ENCODE assay signal across 22 cellular contexts in the genomic region with DNA sequence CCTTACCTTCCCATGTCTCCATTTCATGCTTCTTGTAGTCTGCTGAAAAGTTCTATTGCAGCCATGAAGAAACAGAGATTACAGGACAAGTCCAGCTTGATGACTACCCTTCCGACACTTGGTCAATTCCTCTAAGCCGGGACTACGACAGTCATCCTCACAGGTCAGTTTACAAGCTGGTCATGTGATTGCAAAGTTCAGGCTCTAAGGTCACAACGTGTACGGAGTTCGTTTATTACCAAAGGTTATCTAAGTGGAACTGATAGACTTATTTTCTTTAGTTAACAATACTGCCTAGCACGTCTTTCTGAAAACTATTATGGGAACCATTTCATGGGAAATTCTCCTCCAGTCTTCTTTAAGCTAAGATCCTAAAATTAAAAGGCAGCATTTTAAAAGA.
DNase-seq lines count a peak whose midpoint lies in the region; FAIRE-seq and TF ChIP-seq lines count a peak whose summit lies in the region.
"Had no signal": no experiment of that assay in that cellular context is flagged by ENCODE, and none has a peak within 500 bp of the region (broad histone marks: within the 10 kb centered on the region; RNA-seq: fewer than 3 reads in every experiment).

No MANE protein-coding gene starts in this region.

- no peak overlapping the region for H3K4ac ChIP-seq in neuronal stem cell (ENCODE audit: low read length)

- H3K14ac ChIP-seq in neuronal stem cell (ENCODE audit: low read length): no peak overlapping the region

- H3K79me1 ChIP-seq in neuronal stem cell (ENCODE audit: low read depth, low read length): no peaks in the 10 kb centered on the region

- H3K4me2 ChIP-seq in astrocyte (ENCODE audit: low read length) (no peak overlapping the region), neuronal stem cell (ENCODE audit: insufficient read depth, low read length, poor library complexity, severe bottlenecking) (peak overlapping the region; percentile 22)

- H2AFZ ChIP-seq in astrocyte (ENCODE audit: low read depth, low read length) (no peak overlapping the region), neuronal stem cell (ENCODE audit: low read length) (peak overlapping the region; percentile 17)

- no peak for FAIRE-seq in astrocyte (lab: Jason Lieb, UNC)
- FAIRE-seq: GM12878, RCC 7860 had no signal

- H2BK120ac ChIP-seq in neuronal stem cell (ENCODE audit: low read depth, low read length): no peak overlapping the region

- no peak overlapping the region for H2BK15ac ChIP-seq in neuronal stem cell (ENCODE audit: low read length)

- H3K23ac ChIP-seq in neuronal stem cell (ENCODE audit: low read depth, low read length, poor library complexity): no peak overlapping the region

- TF ChIP-seq CTCF in astrocyte (IDR thresholded peaks at IDR 0.05; ENCODE audit: insufficient read depth, low read depth, low read length): no peak

- H3K36me3 ChIP-seq in HUES48 (ENCODE audit: control insufficient read depth, insufficient read depth, low read length) (no peaks in the 10 kb centered on the region), astrocyte (ENCODE audit: insufficient read depth, low read length) (no peaks in the 10 kb centered on the region), neuronal stem cell (replicated peaks in 1 of 2; ENCODE audit: control insufficient read depth in 2 of 2, insufficient read depth in 2 of 2, low read length in 2 of 2) (no peaks in the 10 kb centered on the region)
- H3K36me3 ChIP-seq: heart left ventricle, suprapubic skin had no signal

- H2BK5ac ChIP-seq in neuronal stem cell (ENCODE audit: low read length): no peak overlapping the region

- H3K4me3 Mint-ChIP-seq in astrocyte (ENCODE audit: unreplicated experiment): peak overlapping the region; percentile 93
- H3K4me3 Mint-ChIP-seq: activated CD4-positive, alpha-beta memory T cell treated with anti-CD3 and anti-CD28 coated beads for 36 hours; activated naive CD8-positive, alpha-beta T cell; activated T-cell treated with anti-CD3 and anti-CD28 coated beads, Interleukin-2, amount 50 U/mL, for 24 hours had no signal

- peaks cover 63% of the 10 kb centered on the region for H3K4me1 Mint-ChIP-seq in astrocyte (ENCODE audit: low read depth, unreplicated experiment)

- H3K27ac ChIP-seq in HUES48 (ENCODE audit: low read depth, low read length) (peak overlapping the region; percentile 98), astrocyte (ENCODE audit: low read depth, low read length) (no peak overlapping the region), neuronal stem cell (replicated peaks; ENCODE audit: low read length) (peak overlapping the region; percentile 4)
- H3K27ac ChIP-seq: dorsolateral prefrontal cortex, heart left ventricle, HL-60, skin epidermis, suprapubic skin had no signal

- WGBS in neuronal stem cell (ENCODE audit: extremely low coverage in 2 of 2, insufficient read length in 2 of 2, insufficient replicate concordance in 1 of 2), 2 donors: no CpG with 5 or more reads among the region's 7 CpGs

- no peak overlapping the region for H4K8ac ChIP-seq in neuronal stem cell (ENCODE audit: low read depth, low read length)

- H3K79me2 ChIP-seq in astrocyte (ENCODE audit: insufficient read depth, low read length): no peaks in the 10 kb centered on the region

- H2AK5ac ChIP-seq in neuronal stem cell (ENCODE audit: low read depth, low read length): no peak overlapping the region

- DNase-seq in astrocyte (ENCODE audit: low read depth) (no peak), islet precursor cell (peak; percentile 75), neuronal stem cell (ENCODE audit: low spot score) (no peak), mucosa of gallbladder (ENCODE audit: low spot score) (no peak), SKM-1 (lab: John Stamatoyannopoulos, UW; ENCODE audit: unreplicated experiment) (no peak)
- no peak for DNase-seq in effector CD8-positive, alpha-beta T cell (lab: John Stamatoyannopoulos, UW)
- DNase-seq in activated CD4-positive, alpha-beta T cell treated with anti-CD3 and anti-CD28 coated beads, Interleukin-2, amount 50 U/mL, for 4 hours: no peak
- DNase-seq: activated CD4-positive, alpha-beta memory T cell treated with anti-CD3 and anti-CD28 coated beads for 36 hours; activated T-cell treated with anti-CD3 and anti-CD28 coated beads, Interleukin-2, amount 50 U/mL, for 24 hours; dorsolateral prefrontal cortex; heart left ventricle; NCI-H1105 treated with DMSO at 0.1 percent for 48 hours; NCI-H69; stimulated activated CD4-positive, alpha-beta T cell treated with anti-CD3 and anti-CD28 coated beads, Interleukin-4, amount 100 ng/mL, for 4 hours; stimulated activated CD8-positive, alpha-beta memory T cell treated with anti-CD3 and anti-CD28 coated beads, Interleukin-4, amount 100 ng/mL, for 48 hours had no signal

- no peak overlapping the region for H2BK12ac ChIP-seq in neuronal stem cell (ENCODE audit: low read length)

- H3K4me3 ChIP-seq in HUES48 (ENCODE audit: low read depth, low read length) (peak overlapping the region; percentile 36), astrocyte (ENCODE audit: insufficient read depth, low read depth, low read length) (no peak overlapping the region), neuronal stem cell (ENCODE audit: low read length in 2 of 2) (peak overlapping the region in 1 of 2 donors; percentile 55)
- H3K4me3 ChIP-seq: dorsolateral prefrontal cortex, GM12878, heart left ventricle, skin epidermis, suprapubic skin had no signal

- H3K18ac ChIP-seq in neuronal stem cell (ENCODE audit: low read length): no peak overlapping the region

- H4K20me1 ChIP-seq in astrocyte (ENCODE audit: insufficient read depth, low read length): no peaks in the 10 kb centered on the region

- H3K4me1 ChIP-seq in HUES48 (ENCODE audit: control insufficient read depth, insufficient read depth, low read length) (peaks cover 67% of the 10 kb centered on the region), astrocyte (ENCODE audit: insufficient read depth, low read length) (no peaks in the 10 kb centered on the region), neuronal stem cell (ENCODE audit: control insufficient read depth in 2 of 2, insufficient read depth in 1 of 2, low read depth in 1 of 2, low read length in 2 of 2) (peaks cover 20 to 34% of the 10 kb centered on the region in 2 donors)

- no peaks in the 10 kb centered on the region for H3K27me3 Mint-ChIP-seq in astrocyte (ENCODE audit: low read depth, unreplicated experiment)

- no peaks in the 10 kb centered on the region for H3K36me3 Mint-ChIP-seq in astrocyte (ENCODE audit: low read depth, unreplicated experiment)
- H3K36me3 Mint-ChIP-seq: activated CD4-positive, alpha-beta memory T cell treated with anti-CD3 and anti-CD28 coated beads for 36 hours; activated naive CD8-positive, alpha-beta T cell had no signal

- H3K27ac Mint-ChIP-seq in astrocyte (ENCODE audit: unreplicated experiment): peak overlapping the region; percentile 93
- H3K27ac Mint-ChIP-seq: activated CD4-positive, alpha-beta memory T cell treated with anti-CD3 and anti-CD28 coated beads for 36 hours; activated naive CD8-positive, alpha-beta T cell; activated T-cell treated with anti-CD3 and anti-CD28 coated beads, Interleukin-2, amount 50 U/mL, for 24 hours had no signal

- H3K9me3 ChIP-seq in HUES48 (ENCODE audit: control insufficient read depth, insufficient read depth, low read length) (no peaks in the 10 kb centered on the region), astrocyte (ENCODE audit: insufficient read depth, low read depth, low read length) (no peaks in the 10 kb centered on the region), neuronal stem cell (replicated peaks in 1 of 2; ENCODE audit: control insufficient read depth in 2 of 2, insufficient read depth in 1 of 2, low read depth in 1 of 2, low read length in 2 of 2) (no peaks in the 10 kb centered on the region)
- H3K9me3 ChIP-seq: heart left ventricle, suprapubic skin had no signal

- H3K27me3 ChIP-seq in HUES48 (ENCODE audit: control insufficient read depth, insufficient read depth, low read length): no peaks in the 10 kb centered on the region
- H3K27me3 ChIP-seq in astrocyte (ENCODE audit: insufficient read depth, low read length): no peaks in the 10 kb centered on the region
- no peaks in the 10 kb centered on the region for H3K27me3 ChIP-seq in neuronal stem cell (ENCODE audit: control insufficient read depth in 3 of 3, insufficient read depth in 3 of 3, low read depth in 1 of 3, low read length in 3 of 3)
- H3K27me3 ChIP-seq: dorsolateral prefrontal cortex, heart left ventricle, suprapubic skin had no signal

- H3K9ac ChIP-seq in HUES48 (ENCODE audit: low read depth, low read length) (peak overlapping the region; percentile 46; the same call in 1 of the 2 replicates), astrocyte (ENCODE audit: low read length) (no peak overlapping the region), neuronal stem cell (ENCODE audit: low read depth, low read length, poor library complexity) (no peak overlapping the region)

- H4K91ac ChIP-seq in neuronal stem cell (ENCODE audit: low read depth, low read length, poor library complexity): no peak overlapping the region

- no peaks in the 10 kb centered on the region for H3K9me3 Mint-ChIP-seq in astrocyte (ENCODE audit: unreplicated experiment)
- H3K9me3 Mint-ChIP-seq: activated CD4-positive, alpha-beta memory T cell treated with anti-CD3 and anti-CD28 coated beads for 36 hours; activated T-cell treated with anti-CD3 and anti-CD28 coated beads, Interleukin-2, amount 50 U/mL, for 24 hours had no signal
